1 cellular context compared by ENCODE assay signal in genomic region chr2:32355976-32356734, GRCh38.
TF ChIP-seq lines count a peak whose summit lies in the region.

No MANE protein-coding gene starts in this region.

TF ChIP-seq in GM23338, 12 proteins besides CTCF, POLR2A, EP300 and RAD21 (continued from another document):
- TF ChIP-seq REST (IDR thresholded peaks at IDR 0.05; ENCODE audit: unreplicated experiment) (no peak), STAT1 (IDR thresholded peaks at IDR 0.05; ENCODE audit: unreplicated experiment) (no peak), EZH2phosphoT487 (IDR thresholded peaks at IDR 0.05; ENCODE audit: unreplicated experiment) (no peak)
